In genomic region chr1:160756617-160757206, GRCh38 we compare ENCODE assay signal across 22 cellular contexts. TPM values are rescaled to one million over a fixed set of nuclear protein-coding genes. Genes with fewer than 3 reads are reported as not detected.
DNase-seq lines count a peak whose midpoint lies in the region; ATAC-seq and TF ChIP-seq lines count a peak whose summit lies in the region.
"Had no signal": no experiment of that assay in that cellular context is flagged by ENCODE, and none has a peak within 500 bp of the region (broad histone marks: within the 10 kb centered on the region; RNA-seq: fewer than 3 reads in every experiment).

No MANE protein-coding gene starts in this region.

- no peaks in the 10 kb centered on the region for H3K36me3 ChIP-seq in vagina
- H3K36me3 ChIP-seq: heart right ventricle, upper lobe of left lung had no signal

- ATAC-seq in GM21381 (IDR thresholded peaks at IDR 0.05; ENCODE audit: unreplicated experiment): peak; percentile 24
- peak; percentile 33 for ATAC-seq in activated naive CD8-positive, alpha-beta T cell treated with anti-CD3 and anti-CD28 coated beads, Interleukin-2, amount 50 U/mL, for 24 hours
- ATAC-seq: heart right ventricle had no signal

- H3K9me3 ChIP-seq in vagina: no peaks in the 10 kb centered on the region
- H3K9me3 ChIP-seq: heart right ventricle, upper lobe of left lung had no signal

- peak overlapping the region; percentile 94 for H3K27ac Mint-ChIP-seq in activated naive CD4-positive, alpha-beta T cell treated with anti-CD3 and anti-CD28 coated beads, Interleukin-2, amount 50 U/mL, for 24 hours
- no peak overlapping the region for H3K27ac Mint-ChIP-seq in activated naive CD4-positive, alpha-beta T cell treated with anti-CD3 and anti-CD28 coated beads, Interleukin-2, amount 10 ng/mL, durations not matched to agents 7 days and 5 days
- peak overlapping the region; percentile 94 for H3K27ac Mint-ChIP-seq in activated naive CD8-positive, alpha-beta T cell treated with anti-CD3 and anti-CD28 coated beads, Interleukin-2, amount 50 U/mL, for 24 hours

- no peak for DNase-seq in activated naive CD4-positive, alpha-beta T cell treated with anti-CD3 and anti-CD28 coated beads, Interleukin-2, amount 10 ng/mL, durations not matched to agents 7 days and 5 days
- DNase-seq in activated naive CD8-positive, alpha-beta T cell treated with anti-CD3 and anti-CD28 coated beads, Interleukin-2, amount 50 U/mL, for 24 hours: no peak
- DNase-seq in DMS53 treated with DMSO at 0.1 percent for 48 hours (lab: John Stamatoyannopoulos, UW; ENCODE audit: unreplicated experiment) (no peak), midbrain (lab: John Stamatoyannopoulos, UW) (no peak), vagina (ENCODE audit: extremely low spot score in 2 of 2) (no peak), SIG-M5 (lab: John Stamatoyannopoulos, UW) (no peak)
- DNase-seq: activated gamma-delta T cell; CD4-positive, CD25-positive, alpha-beta regulatory T cell; DND-41; heart right ventricle; NCI-H1436; NCI-H345; occipital lobe; retina; RPMI8226; stimulated activated naive B cell treated with anti-CD40 and anti-IgM and Interleukin-4, amounts not matched to agents 10 μg/mL and 1 μg/mL and 100 μg/mL, for 72 hours; upper lobe of left lung had no signal

- H3K9me3 Mint-ChIP-seq in activated naive CD4-positive, alpha-beta T cell treated with anti-CD3 and anti-CD28 coated beads, Interleukin-2, amount 50 U/mL, for 24 hours: peaks cover 5% of the 10 kb centered on the region
- peaks cover 7% of the 10 kb centered on the region for H3K9me3 Mint-ChIP-seq in activated naive CD4-positive, alpha-beta T cell treated with anti-CD3 and anti-CD28 coated beads, Interleukin-2, amount 10 ng/mL, durations not matched to agents 7 days and 5 days
- H3K9me3 Mint-ChIP-seq in activated naive CD8-positive, alpha-beta T cell treated with anti-CD3 and anti-CD28 coated beads, Interleukin-2, amount 50 U/mL, for 24 hours: peaks cover 15% of the 10 kb centered on the region
- H3K9me3 Mint-ChIP-seq: stimulated activated naive B cell treated with anti-CD40 and anti-IgM and Interleukin-4, amounts not matched to agents 10 μg/mL and 1 μg/mL and 100 μg/mL, for 72 hours had no signal

- H3K4me3 ChIP-seq in vagina: no peak overlapping the region
- H3K4me3 ChIP-seq: heart right ventricle, upper lobe of left lung had no signal

- peak overlapping the region; percentile 2 for H3K4me3 Mint-ChIP-seq in activated naive CD4-positive, alpha-beta T cell treated with anti-CD3 and anti-CD28 coated beads, Interleukin-2, amount 50 U/mL, for 24 hours
- H3K4me3 Mint-ChIP-seq in activated naive CD4-positive, alpha-beta T cell treated with anti-CD3 and anti-CD28 coated beads, Interleukin-2, amount 10 ng/mL, durations not matched to agents 7 days and 5 days: no peak overlapping the region
- H3K4me3 Mint-ChIP-seq in activated naive CD8-positive, alpha-beta T cell treated with anti-CD3 and anti-CD28 coated beads, Interleukin-2, amount 50 U/mL, for 24 hours: peak overlapping the region; percentile 35
- H3K4me3 Mint-ChIP-seq: CD4-positive, CD25-positive, alpha-beta regulatory T cell; stimulated activated naive B cell treated with anti-CD40 and anti-IgM and Interleukin-4, amounts not matched to agents 10 μg/mL and 1 μg/mL and 100 μg/mL, for 72 hours had no signal

- H3K36me3 Mint-ChIP-seq in activated naive CD4-positive, alpha-beta T cell treated with anti-CD3 and anti-CD28 coated beads, Interleukin-2, amount 50 U/mL, for 24 hours: peaks cover 19% of the 10 kb centered on the region
- peaks cover 9% of the 10 kb centered on the region for H3K36me3 Mint-ChIP-seq in activated naive CD4-positive, alpha-beta T cell treated with anti-CD3 and anti-CD28 coated beads, Interleukin-2, amount 10 ng/mL, durations not matched to agents 7 days and 5 days
- H3K36me3 Mint-ChIP-seq in activated naive CD8-positive, alpha-beta T cell treated with anti-CD3 and anti-CD28 coated beads, Interleukin-2, amount 50 U/mL, for 24 hours (ENCODE audit: low read depth): peaks cover 42% of the 10 kb centered on the region
- H3K36me3 Mint-ChIP-seq: CD4-positive, CD25-positive, alpha-beta regulatory T cell had no signal

- no peaks in the 10 kb centered on the region for H3K27me3 ChIP-seq in vagina
- H3K27me3 ChIP-seq: upper lobe of left lung had no signal

- intact Hi-C loops in vagina (cut with DNase I): no loop called here

- H3K27ac ChIP-seq in vagina: no peak overlapping the region

- CTCF ChIA-PET in activated naive CD4-positive, alpha-beta T cell treated with anti-CD3 and anti-CD28 coated beads, Interleukin-2, amount 10 ng/mL, durations not matched to agents 7 days and 5 days (lab: Charles Lee): interaction anchor here (1.2 to 2.1 kb wide), 6 partner anchors 9 to 81 kb away, joined by 3 to 12 read pairs (median 4); no protein-coding TSS in a partner anchor

- H3K4me1 Mint-ChIP-seq in activated naive CD4-positive, alpha-beta T cell treated with anti-CD3 and anti-CD28 coated beads, Interleukin-2, amount 50 U/mL, for 24 hours: peaks cover 62% of the 10 kb centered on the region
- peaks cover 23% of the 10 kb centered on the region for H3K4me1 Mint-ChIP-seq in activated naive CD4-positive, alpha-beta T cell treated with anti-CD3 and anti-CD28 coated beads, Interleukin-2, amount 10 ng/mL, durations not matched to agents 7 days and 5 days
- H3K4me1 Mint-ChIP-seq in activated naive CD8-positive, alpha-beta T cell treated with anti-CD3 and anti-CD28 coated beads, Interleukin-2, amount 50 U/mL, for 24 hours: peaks cover 79% of the 10 kb centered on the region

- no peak for TF ChIP-seq CTCF in vagina (IDR thresholded peaks at IDR 0.05)

- H3K4me1 ChIP-seq in vagina: no peaks in the 10 kb centered on the region
- H3K4me1 ChIP-seq: heart right ventricle, upper lobe of left lung had no signal

- H3K27me3 Mint-ChIP-seq in activated naive CD4-positive, alpha-beta T cell treated with anti-CD3 and anti-CD28 coated beads, Interleukin-2, amount 50 U/mL, for 24 hours: no peaks in the 10 kb centered on the region
- H3K27me3 Mint-ChIP-seq in activated naive CD4-positive, alpha-beta T cell treated with anti-CD3 and anti-CD28 coated beads, Interleukin-2, amount 10 ng/mL, durations not matched to agents 7 days and 5 days: no peaks in the 10 kb centered on the region
- no peaks in the 10 kb centered on the region for H3K27me3 Mint-ChIP-seq in activated naive CD8-positive, alpha-beta T cell treated with anti-CD3 and anti-CD28 coated beads, Interleukin-2, amount 50 U/mL, for 24 hours
- H3K27me3 Mint-ChIP-seq: stimulated activated naive B cell treated with anti-CD40 and anti-IgM and Interleukin-4, amounts not matched to agents 10 μg/mL and 1 μg/mL and 100 μg/mL, for 72 hours had no signal

- TF ChIP-seq POLR2A in vagina (IDR thresholded peaks at IDR 0.05): no peak

RNA-seq across cellular contexts. Expression of gene SLAMF7, which starts 17.7 kb away (rescaled TPM):
- total RNA-seq in vagina: 2.2 TPM
- total RNA-seq: H1, occipital lobe had no signal

RNA-seq across cellular contexts. Expression of gene LY9, which starts 39.3 kb away (rescaled TPM):
- total RNA-seq in vagina: 4.7 TPM
- total RNA-seq: astrocyte, H1, M059J, occipital lobe had no signal

RNA-seq across cellular contexts. Expression of gene CD48, which starts 45.1 kb away (rescaled TPM):
- total RNA-seq in vagina: 4.7 TPM
- total RNA-seq: astrocyte, H1 had no signal
